In the genomic region with DNA sequence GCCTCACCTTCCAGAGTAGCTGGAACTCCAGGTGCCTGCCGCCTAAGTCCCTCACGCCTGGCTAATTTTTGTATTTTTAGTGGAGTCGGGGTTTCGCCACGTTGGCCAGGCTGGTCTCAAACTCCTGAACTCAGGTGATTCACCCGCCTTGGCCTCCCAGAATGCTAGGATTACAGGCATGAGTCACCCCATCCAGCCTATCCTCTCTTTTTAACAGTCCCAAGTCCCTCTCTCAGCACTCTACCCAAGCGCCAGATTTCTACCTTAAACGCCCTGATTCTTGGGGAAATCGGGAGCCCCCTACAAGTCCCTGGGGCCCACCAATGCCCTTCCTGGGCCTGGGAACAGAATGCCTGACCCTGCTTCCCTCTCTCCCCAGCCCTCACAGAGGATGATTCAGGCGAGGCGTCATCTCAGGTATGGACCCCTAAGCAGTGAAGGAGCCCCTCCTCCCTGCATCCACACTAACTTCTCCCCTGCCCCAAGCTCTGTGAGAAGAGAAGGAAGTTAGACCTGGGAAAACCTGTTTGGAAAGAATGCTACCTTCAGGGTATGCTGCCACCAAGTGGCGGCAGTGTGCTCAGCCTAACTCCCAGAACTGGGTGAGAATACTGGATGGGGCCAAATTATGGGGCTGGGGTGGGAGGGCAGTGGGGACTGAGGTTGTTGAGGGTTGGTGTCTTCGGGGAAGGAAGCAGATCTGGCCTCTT, we compare ENCODE assay signal across 10 cellular contexts. TPM values are rescaled to one million over a fixed set of nuclear protein-coding genes. Genes with fewer than 3 reads are reported as not detected.
DNase-seq lines count a peak whose midpoint lies in the region; ATAC-seq and TF ChIP-seq lines count a peak whose summit lies in the region.
"Had no signal": no experiment of that assay in that cellular context is flagged by ENCODE, and none has a peak within 500 bp of the region (broad histone marks: within the 10 kb centered on the region; RNA-seq: fewer than 3 reads in every experiment).

No MANE protein-coding gene starts in this region.

- no peaks in the 10 kb centered on the region for H3K36me3 Mint-ChIP-seq in activated T-cell treated with anti-CD3 and anti-CD28 coated beads, Interleukin-2, amount 50 U/mL, for 72 hours (ENCODE audit: insufficient read depth in 2 of 2)

- intact Hi-C loops in left colon (cut with DNase I, micrococcal nuclease): loop anchor here in 1 of 2 donors (10.0 kb wide), 1 partner anchor 224 kb away; a partner anchor contains a TSS

- H3K27ac Mint-ChIP-seq in activated T-cell treated with anti-CD3 and anti-CD28 coated beads, Interleukin-2, amount 50 U/mL, for 72 hours: no peak overlapping the region
- H3K27ac Mint-ChIP-seq: T-helper 1 cell treated with Interleukin-12 subunit alpha and Interleukin-12 subunit beta and Interleukin-4 antibody, amounts not matched to agents 30 μg/mL and 1 μg/mL, for 36 hours had no signal

- DNase-seq in DMS153 (lab: John Stamatoyannopoulos, UW) (peak; percentile 29), HFF-Myc (ENCODE audit: extremely low read depth, low read depth) (no peak), T1000 (lab: John Stamatoyannopoulos, UW) (peak; percentile 20), left colon (peak in 1 of 2 donors; percentile 59), NK-92 (lab: John Stamatoyannopoulos, UW; ENCODE audit: unreplicated experiment) (no peak)
- DNase-seq in stimulated activated CD4-positive, alpha-beta T cell treated with anti-CD3 and anti-CD28 coated beads, Interleukin-1b, Interleukin-23, amount 100 ng/mL, for 48 hours: no peak
- DNase-seq in activated T-cell treated with anti-CD3 and anti-CD28 coated beads, Interleukin-2, amount 50 U/mL, for 72 hours: no peak

- H3K4me3 ChIP-seq in HFF-Myc (replicated peaks; ENCODE audit: low read depth, low read length): no peak overlapping the region

- ATAC-seq in left colon (peak; percentile 82), GM18858 (IDR thresholded peaks at IDR 0.05; ENCODE audit: unreplicated experiment) (no peak)
- no peak for ATAC-seq in activated T-cell treated with anti-CD3 and anti-CD28 coated beads, Interleukin-2, amount 50 U/mL, for 72 hours (replicated peaks in 1 of 2)

- H3K4me1 Mint-ChIP-seq in activated T-cell treated with anti-CD3 and anti-CD28 coated beads, Interleukin-2, amount 50 U/mL, for 72 hours (ENCODE audit: low read depth): peaks cover 9% of the 10 kb centered on the region

- TF ChIP-seq CTCF in HFF-Myc (IDR thresholded peaks at IDR 0.05; ENCODE audit: low read depth, low read length, missing control alignments): peak; percentile 46

- no peaks in the 10 kb centered on the region for H3K9me3 Mint-ChIP-seq in activated T-cell treated with anti-CD3 and anti-CD28 coated beads, Interleukin-2, amount 50 U/mL, for 72 hours
- H3K9me3 Mint-ChIP-seq: T-helper 1 cell treated with Interleukin-12 subunit alpha and Interleukin-12 subunit beta and Interleukin-4 antibody, amounts not matched to agents 30 μg/mL and 1 μg/mL, for 36 hours had no signal

- no peaks in the 10 kb centered on the region for H3K27me3 Mint-ChIP-seq in activated T-cell treated with anti-CD3 and anti-CD28 coated beads, Interleukin-2, amount 50 U/mL, for 72 hours (ENCODE audit: low read depth)

- H3K4me3 Mint-ChIP-seq in activated T-cell treated with anti-CD3 and anti-CD28 coated beads, Interleukin-2, amount 50 U/mL, for 72 hours: no peak overlapping the region
- H3K4me3 Mint-ChIP-seq: T-helper 1 cell treated with Interleukin-12 subunit alpha and Interleukin-12 subunit beta and Interleukin-4 antibody, amounts not matched to agents 30 μg/mL and 1 μg/mL, for 36 hours had no signal

RNA-seq across cellular contexts. Expression of a gene that starts 20.8 kb away (rescaled TPM):
- total RNA-seq in left colon: 1 to 10 TPM in 1 of 2 donors, under 1 TPM in 1; 0.40 to 2.6 TPM
- total RNA-seq in activated T-cell treated with anti-CD3 and anti-CD28 coated beads, Interleukin-2, amount 50 U/mL, for 72 hours: 10 to 100 TPM; 21.8 to 29.9 TPM
- total RNA-seq: skeletal muscle tissue had no signal

RNA-seq across cellular contexts. Expression of a gene that starts 26.1 kb away (rescaled TPM):
- 1 to 10 TPM; 1.0 to 1.1 TPM for total RNA-seq in left colon
- 1 to 10 TPM; 2.8 to 4.1 TPM for total RNA-seq in activated T-cell treated with anti-CD3 and anti-CD28 coated beads, Interleukin-2, amount 50 U/mL, for 72 hours
- total RNA-seq: skeletal muscle tissue had no signal

RNA-seq across cellular contexts. Expression of a gene that starts 26.2 kb away (rescaled TPM):
- total RNA-seq in left colon: 100 to 1,000 TPM in 1 of 2 donors, 10 to 100 TPM in 1; 96.1 to 149 TPM
- 10 to 100 TPM; 44.1 to 45.9 TPM for total RNA-seq in activated T-cell treated with anti-CD3 and anti-CD28 coated beads, Interleukin-2, amount 50 U/mL, for 72 hours

RNA-seq across cellular contexts. Expression of a gene that starts 38.3 kb away (rescaled TPM):
- total RNA-seq in left colon: 10 to 100 TPM; 17.8 to 18.1 TPM
- total RNA-seq in activated T-cell treated with anti-CD3 and anti-CD28 coated beads, Interleukin-2, amount 50 U/mL, for 72 hours: 10 to 100 TPM; 27.3 to 32.7 TPM

RNA-seq across cellular contexts. Expression of a gene that starts 55.1 kb away (rescaled TPM):
- 1 to 10 TPM; 6.7 to 7.0 TPM for total RNA-seq in left colon
- total RNA-seq in activated T-cell treated with anti-CD3 and anti-CD28 coated beads, Interleukin-2, amount 50 U/mL, for 72 hours: under 1 TPM in 1 of 2 donors, not detected in 1; 0.10 TPM
- total RNA-seq: skeletal muscle tissue had no signal

Comparison
In these comparisons a context has a peak if more than half of its experiments do, and no peak if none do; other contexts are left out.
1. DNase-seq: peak in DMS153 (single experiment) and T1000 (single experiment); none in HFF-Myc (single experiment), stimulated activated CD4-positive, alpha-beta T cell treated with anti-CD3 and anti-CD28 coated beads, Interleukin-1b, Interleukin-23, amount 100 ng/mL, for 48 hours (single experiment), activated T-cell treated with anti-CD3 and anti-CD28 coated beads, Interleukin-2, amount 50 U/mL, for 72 hours (0 of 2) and NK-92 (single experiment).
2. RNA of a gene that starts 20.8 kb away (total RNA-seq): 21.8 to 29.9 TPM in activated T-cell treated with anti-CD3 and anti-CD28 coated beads, Interleukin-2, amount 50 U/mL, for 72 hours; 0.40 to 2.6 TPM in left colon; every median in the first group is over 4 times any median in the second.